9 cellular contexts compared by ENCODE assay signal in genomic region chr6:11428895-11429294, GRCh38.
DNase-seq lines count a peak whose midpoint lies in the region; ATAC-seq and TF ChIP-seq lines count a peak whose summit lies in the region.
"Had no signal": no experiment of that assay in that cellular context is flagged by ENCODE, and none has a peak within 500 bp of the region (broad histone marks: within the 10 kb centered on the region; RNA-seq: fewer than 3 reads in every experiment).

No MANE protein-coding gene starts in this region.

- no peaks in the 10 kb centered on the region for H3K36me3 Mint-ChIP-seq in type B pancreatic cell
- H3K36me3 Mint-ChIP-seq: IgD-negative memory B cell had no signal

- no peaks in the 10 kb centered on the region for H3K27me3 ChIP-seq in OCI-LY3 (ENCODE audit: low read depth, low read length)
- H3K27me3 ChIP-seq in right atrium auricular region = no peaks in the 10 kb centered on the region
- no peaks in the 10 kb centered on the region for H3K27me3 ChIP-seq in uterus

- no peaks in the 10 kb centered on the region for H3K9me3 ChIP-seq in OCI-LY3 (ENCODE audit: insufficient read depth, low read length)
- no peaks in the 10 kb centered on the region for H3K9me3 ChIP-seq in right atrium auricular region
- no peaks in the 10 kb centered on the region for H3K9me3 ChIP-seq in uterus

- H3K4me3 ChIP-seq in OCI-LY3 (ENCODE audit: low read length) = no peak overlapping the region
- no peak overlapping the region for H3K4me3 ChIP-seq in right atrium auricular region
- H3K4me3 ChIP-seq in uterus = no peak overlapping the region

- no peaks in the 10 kb centered on the region for H3K36me3 ChIP-seq in OCI-LY3 (replicated peaks; ENCODE audit: low read depth, low read length)
- H3K36me3 ChIP-seq in right atrium auricular region = no peaks in the 10 kb centered on the region
- no peaks in the 10 kb centered on the region for H3K36me3 ChIP-seq in uterus

- TF ChIP-seq POLR2A in uterus (IDR thresholded peaks at IDR 0.05) = no peak

- TF ChIP-seq CTCF in OCI-LY3 (IDR thresholded peaks at IDR 0.05; ENCODE audit: low read depth, low read length) = no peak
- no peak for TF ChIP-seq CTCF in right atrium auricular region (IDR thresholded peaks at IDR 0.05)
- no peak for TF ChIP-seq CTCF in uterus (IDR thresholded peaks at IDR 0.05)
- TF ChIP-seq CTCF in type B pancreatic cell (conservative IDR thresholded peaks at IDR 0.05) = no peak

- no peak overlapping the region for H3K4me2 ChIP-seq in OCI-LY3 (ENCODE audit: low read length)

- intact Hi-C loops in uterus (cut with DNase I; ENCODE audit: low total_unique reads) = loop anchor here (10.0 kb wide), 1 partner anchor 174 kb away; no protein-coding TSS in a partner anchor

- no peak overlapping the region for H3K27ac Mint-ChIP-seq in type B pancreatic cell

- no peaks in the 10 kb centered on the region for H3K79me2 ChIP-seq in OCI-LY3 (ENCODE audit: low read length)

- H3K9ac ChIP-seq in OCI-LY3 (ENCODE audit: low read length) = no peak overlapping the region

- no peak overlapping the region for H3K4me3 Mint-ChIP-seq in type B pancreatic cell

- H3K9me3 Mint-ChIP-seq in type B pancreatic cell = no peaks in the 10 kb centered on the region
- H3K9me3 Mint-ChIP-seq: IgD-negative memory B cell had no signal

- DNase-seq in GM03348 (ENCODE audit: low spot score) = peak; percentile 81
- no peak for DNase-seq in right atrium auricular region (ENCODE audit: low spot score)
- DNase-seq in uterus = no peak
- no peak for DNase-seq in type B pancreatic cell (ENCODE audit: extremely low spot score, unreplicated experiment)
- DNase-seq in COLO829 (ENCODE audit: low spot score) = no peak
- DNase-seq in stimulated activated CD4-positive, alpha-beta T cell treated with anti-CD3 and anti-CD28 coated beads, Interleukin-12 subunit alpha, Interleukin-12 subunit beta, amount 100 ng/mL, for 4 hours = no peak

- H3K4me1 Mint-ChIP-seq in type B pancreatic cell (ENCODE audit: unreplicated experiment) = peaks cover 38% of the 10 kb centered on the region

- H3K27me3 Mint-ChIP-seq in type B pancreatic cell = peaks cover 5% of the 10 kb centered on the region
- H3K27me3 Mint-ChIP-seq: IgD-negative memory B cell had no signal

- no peak overlapping the region for H3K27ac ChIP-seq in OCI-LY3 (ENCODE audit: low read length)
- H3K27ac ChIP-seq in right atrium auricular region = peak overlapping the region; percentile 32 to 61
- peak overlapping the region; percentile 59 to 74 for H3K27ac ChIP-seq in uterus

- peak; percentile 77 for ATAC-seq in HG02610 (IDR thresholded peaks at IDR 0.05; ENCODE audit: unreplicated experiment)

- H4K20me1 ChIP-seq in OCI-LY3 (ENCODE audit: insufficient read depth, low read length) = no peaks in the 10 kb centered on the region

- H3K4me1 ChIP-seq in OCI-LY3 (ENCODE audit: low read length) (peaks cover 26% of the 10 kb centered on the region), right atrium auricular region (peaks cover 0 to 35% of the 10 kb centered on the region in 2 donors), uterus (peaks cover 0 to 8% of the 10 kb centered on the region in 2 donors)

- H2AFZ ChIP-seq in OCI-LY3 (ENCODE audit: low read depth, low read length) = peak overlapping the region; percentile 59
